8 cellular contexts compared by ENCODE assay signal in the genomic region with DNA sequence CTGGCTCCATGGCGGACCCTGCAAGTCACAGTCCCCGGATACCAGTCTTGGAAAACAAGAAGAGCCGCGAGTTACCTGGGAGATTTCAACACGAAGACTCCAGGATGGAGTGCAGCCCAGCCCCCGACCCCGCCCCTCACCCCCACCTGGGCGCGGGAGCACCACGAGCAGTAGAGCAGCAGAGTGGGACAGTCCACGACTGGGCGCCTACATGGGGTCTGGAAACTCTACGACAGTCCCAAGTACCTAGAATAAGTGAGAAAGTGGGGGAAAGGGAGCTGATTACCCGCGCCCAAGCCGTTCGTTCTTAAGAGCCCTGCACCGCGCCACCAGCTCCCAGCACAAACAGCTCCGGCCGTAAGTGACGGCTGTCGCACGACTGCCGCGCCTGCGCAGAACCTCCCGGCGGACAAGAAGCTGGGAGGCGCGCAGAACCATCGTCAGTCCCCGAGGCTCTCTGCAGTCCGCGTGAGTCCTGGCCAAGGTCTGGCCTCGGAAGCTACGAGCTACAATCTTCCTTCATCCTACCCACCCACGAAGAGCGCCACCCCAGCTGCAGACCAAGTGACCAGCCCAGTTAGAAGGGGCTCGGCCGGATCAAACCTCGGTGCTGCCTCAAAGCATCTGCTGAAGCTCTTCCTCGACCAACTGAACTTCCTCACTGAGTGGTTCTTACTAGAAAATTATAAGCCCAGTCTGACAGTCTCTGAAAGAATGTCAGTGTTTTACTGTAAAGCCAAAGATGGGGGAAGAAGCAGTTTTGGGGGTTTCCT. TPM values are rescaled to one million over a fixed set of nuclear protein-coding genes. Genes with fewer than 3 reads are reported as not detected.
A peak's percentile ranks its signal among the peaks of the same experiment; 100 is the strongest.
DNase-seq lines count a peak whose midpoint lies in the region; ATAC-seq and TF ChIP-seq lines count a peak whose summit lies in the region.

Gene DPY30 (minus strand): TSS at position 359 of the 773 bp plus-strand sequence. CDS start 349 bp downstream, at position 10.

- intact Hi-C loops in Right ventricle myocardium inferior (cut with DNase I) (loop anchor here (2.0 kb wide), 1 partner anchor 23 kb away; the partner anchor contains the start of gene SPAST), ovary (cut with DNase I) (no loop called here)

- DNase-seq in NCI-H1417 treated with DMSO at 0.1 percent for 48 hours (lab: John Stamatoyannopoulos, UW) (peak; percentile 71), SW 1271 (lab: John Stamatoyannopoulos, UW) (peak; percentile 90 to 95), Right ventricle myocardium inferior (ENCODE audit: missing footprints) (peak; percentile 98), ovary (peak; percentile 89 to 94 (median 92))
- peak; percentile 92 for DNase-seq in activated naive CD8-positive, alpha-beta T cell treated with anti-CD3 and anti-CD28 coated beads, Interleukin-2, amount 10 ng/mL, durations not matched to agents 7 days and 5 days

- no peaks in the 10 kb centered on the region for H3K36me3 ChIP-seq in ovary
- no peaks in the 10 kb centered on the region for H3K36me3 ChIP-seq in thymus (ENCODE audit: control insufficient read depth, insufficient read depth)

- TF ChIP-seq CTCF in GM12875 (IDR thresholded peaks at IDR 0.05; ENCODE audit: borderline replicate concordance, insufficient read depth, low read depth, low read length): no peak
- TF ChIP-seq CTCF in ovary (IDR thresholded peaks at IDR 0.05): no peak

- H3K4me3 ChIP-seq in GM12875 (ENCODE audit: low read depth, low read length) (peak within 1 kb of the TSS; percentile 64), ovary (peak within 1 kb of the TSS; percentile 99), thymus (ENCODE audit: low read length) (peak within 1 kb of the TSS; percentile 91)

- peak; percentile 90 for ATAC-seq in HG02763 (IDR thresholded peaks at IDR 0.05; ENCODE audit: unreplicated experiment)
- ATAC-seq in activated naive CD8-positive, alpha-beta T cell treated with anti-CD3 and anti-CD28 coated beads, Interleukin-2, amount 10 ng/mL, durations not matched to agents 7 days and 5 days (ENCODE audit: low read depth): peak; percentile 94
- ATAC-seq in Right ventricle myocardium inferior: peak; percentile 98

- POLR2A ChIA-PET in activated naive CD8-positive, alpha-beta T cell treated with anti-CD3 and anti-CD28 coated beads, Interleukin-2, amount 10 ng/mL, durations not matched to agents 7 days and 5 days (lab: Charles Lee): interaction anchor here (0.5 to 4.1 kb wide), 19 partner anchors 11 to 588 kb away, joined by 3 to 50 read pairs (median 4); partner anchors contain the start of genes MEMO1, SPAST and TTC27

- H3K27ac ChIP-seq in ovary (peak within 1 kb of the TSS; percentile 65 to 80), thymus (ENCODE audit: low read depth) (peak within 1 kb of the TSS; percentile 96)

- peaks cover 10% of the 10 kb centered on the region for H3K4me1 Mint-ChIP-seq in activated naive CD8-positive, alpha-beta T cell treated with anti-CD3 and anti-CD28 coated beads, Interleukin-2, amount 10 ng/mL, durations not matched to agents 7 days and 5 days

- no peaks in the 10 kb centered on the region for H3K36me3 Mint-ChIP-seq in activated naive CD8-positive, alpha-beta T cell treated with anti-CD3 and anti-CD28 coated beads, Interleukin-2, amount 10 ng/mL, durations not matched to agents 7 days and 5 days

- H3K27me3 ChIP-seq in ovary (no peaks in the 10 kb centered on the region), thymus (ENCODE audit: control insufficient read depth, insufficient read depth) (no peaks in the 10 kb centered on the region)

- H3K4me3 Mint-ChIP-seq in activated naive CD8-positive, alpha-beta T cell treated with anti-CD3 and anti-CD28 coated beads, Interleukin-2, amount 10 ng/mL, durations not matched to agents 7 days and 5 days: peak within 1 kb of the TSS; percentile 94

- no peak for TF ChIP-seq EP300 in ovary (IDR thresholded peaks at IDR 0.05)

- no peaks in the 10 kb centered on the region for H3K9me3 Mint-ChIP-seq in activated naive CD8-positive, alpha-beta T cell treated with anti-CD3 and anti-CD28 coated beads, Interleukin-2, amount 10 ng/mL, durations not matched to agents 7 days and 5 days

- H3K27ac Mint-ChIP-seq in activated naive CD8-positive, alpha-beta T cell treated with anti-CD3 and anti-CD28 coated beads, Interleukin-2, amount 10 ng/mL, durations not matched to agents 7 days and 5 days: peak within 1 kb of the TSS; percentile 96

- no peaks in the 10 kb centered on the region for H3K27me3 Mint-ChIP-seq in activated naive CD8-positive, alpha-beta T cell treated with anti-CD3 and anti-CD28 coated beads, Interleukin-2, amount 10 ng/mL, durations not matched to agents 7 days and 5 days

- H3K4me1 ChIP-seq in ovary (ENCODE audit: insufficient read depth) (peaks cover 5% of the 10 kb centered on the region), thymus (ENCODE audit: control insufficient read depth, insufficient read depth, low read length) (peaks cover 6% of the 10 kb centered on the region)

- H3K9me3 ChIP-seq in ovary (no peaks in the 10 kb centered on the region), thymus (ENCODE audit: control insufficient read depth) (no peaks in the 10 kb centered on the region)

- WGBS in ovary, 3 donors: 0 to 1% (median 0%) methylated on average over 43 of the region's 43 CpGs
- WGBS in thymus: under 1% methylated on average over 43 of the region's 43 CpGs

- peak; percentile 76 for TF ChIP-seq POLR2A in ovary (IDR thresholded peaks at IDR 0.05)

RNA-seq across cellular contexts. Expression of gene DPY30, which starts in this region (rescaled TPM):
- 10 to 100 TPM; 57.8 to 66.7 TPM for total RNA-seq in activated naive CD8-positive, alpha-beta T cell treated with anti-CD3 and anti-CD28 coated beads, Interleukin-2, amount 10 ng/mL, durations not matched to agents 7 days and 5 days
- 42.8 TPM for total RNA-seq in Right ventricle myocardium inferior
- total RNA-seq in ovary: 10 to 100 TPM; 37.7 to 81.3 (median 52.3) TPM
- 10 to 100 TPM; 73.8 to 83.2 TPM for polyA plus RNA-seq in ovary
- polyA plus RNA-seq in thymus: 147 TPM

Comparison
In these comparisons a context has a peak if more than half of its experiments do, and no peak if none do; other contexts are left out.
1. Peak in every context shown above with its lines: DNase-seq, ATAC-seq, H3K4me3 ChIP-seq and H3K27ac ChIP-seq.